8 cellular contexts compared by ENCODE assay signal in genomic region chr6:20681243-20681684, GRCh38.
DNase-seq lines count a peak whose midpoint lies in the region; ATAC-seq and TF ChIP-seq lines count a peak whose summit lies in the region.
"Had no signal": no experiment of that assay in that cellular context is flagged by ENCODE, and none has a peak within 500 bp of the region (broad histone marks: within the 10 kb centered on the region; RNA-seq: fewer than 3 reads in every experiment).

No MANE protein-coding gene starts in this region.

- H3K27me3 ChIP-seq in H7 (ENCODE audit: control insufficient read depth, insufficient read depth, low read length) = no peaks in the 10 kb centered on the region
- H3K27me3 ChIP-seq: ovary had no signal

- H3K4me1 ChIP-seq in mucosa of descending colon (ENCODE audit: low read depth) = peaks cover 9% of the 10 kb centered on the region

- ATAC-seq in GM18909 (IDR thresholded peaks at IDR 0.05; ENCODE audit: poor library complexity, unreplicated experiment) = peak; percentile 73
- peak; percentile 26 for ATAC-seq in HG02623 (IDR thresholded peaks at IDR 0.05; ENCODE audit: unreplicated experiment)
- peak; percentile 50 for ATAC-seq in mucosa of descending colon
- ATAC-seq in HG03095 (IDR thresholded peaks at IDR 0.05; ENCODE audit: unreplicated experiment) = no peak

- H3K4me3 ChIP-seq in mucosa of descending colon = no peak overlapping the region
- H3K4me3 ChIP-seq in H7 (ENCODE audit: insufficient read depth, low read depth, low read length) = no peak overlapping the region
- H3K4me3 ChIP-seq: ovary had no signal

- TF ChIP-seq CTCF in mucosa of descending colon (IDR thresholded peaks at IDR 0.05) = no peak

- H3K9me3 ChIP-seq in mucosa of descending colon = no peaks in the 10 kb centered on the region
- H3K9me3 ChIP-seq: ovary had no signal

- intact Hi-C loops in mucosa of descending colon (cut with DNase I, micrococcal nuclease) = no loop called here

- DNase-seq in NCI-H146 (lab: John Stamatoyannopoulos, UW) (peak; percentile 68), mucosa of descending colon (no peak), H7 (no peak), hepatic stellate cell (ENCODE audit: low spot score) (no peak)
- DNase-seq: ovary had no signal

- H3K36me3 ChIP-seq in mucosa of descending colon (ENCODE audit: low read depth) (no peaks in the 10 kb centered on the region), H7 (replicated peaks; ENCODE audit: control insufficient read depth, insufficient read depth, low read length) (no peaks in the 10 kb centered on the region)
- H3K36me3 ChIP-seq: ovary had no signal
